ENCODE assay signal across 19 cellular contexts in the genomic region with DNA sequence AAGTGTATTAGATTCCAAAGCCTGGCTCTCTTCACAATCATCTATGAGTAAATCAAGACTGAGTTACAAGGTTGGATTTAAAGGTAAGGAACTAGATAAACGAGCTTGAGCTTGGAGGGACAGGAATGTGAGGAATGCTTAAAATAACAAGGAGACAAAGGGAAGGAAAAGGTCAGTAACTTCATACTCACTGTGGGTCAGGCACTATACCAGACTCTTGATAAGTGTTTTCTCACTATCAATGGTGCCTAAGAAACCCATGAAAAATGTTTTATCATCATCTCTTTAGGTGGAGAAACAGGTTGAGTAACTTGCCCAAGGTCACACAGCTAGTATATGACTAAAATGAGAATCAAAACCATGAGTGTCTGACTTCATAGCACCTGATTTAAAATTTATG.
DNase-seq lines count a peak whose midpoint lies in the region; ATAC-seq and TF ChIP-seq lines count a peak whose summit lies in the region.
"Had no signal": no experiment of that assay in that cellular context is flagged by ENCODE, and none has a peak within 500 bp of the region (broad histone marks: within the 10 kb centered on the region; RNA-seq: fewer than 3 reads in every experiment).

No MANE protein-coding gene starts in this region.

- no peaks in the 10 kb centered on the region; the same call in 1 of the 2 replicates for H3K9me1 ChIP-seq in IMR-90 (ENCODE audit: insufficient read depth, low read length)

- no peak overlapping the region for H3K14ac ChIP-seq in IMR-90 (replicated peaks; ENCODE audit: low read depth, low read length)

- CTCF ChIA-PET in IMR-90 (lab: Yijun Ruan, JAX) = no interaction called here

- no peak overlapping the region for H3K23ac ChIP-seq in IMR-90 (ENCODE audit: low read depth, low read length)

- no peak for TF ChIP-seq POLR2A in IMR-90 (IDR thresholded peaks at IDR 0.05; ENCODE audit: low read depth, low read length)

- H3K9ac ChIP-seq in IMR-90 (ENCODE audit: low read depth, low read length) = no peak overlapping the region

- no peak overlapping the region for H2BK20ac ChIP-seq in IMR-90 (ENCODE audit: low read depth, low read length)

- H3K18ac ChIP-seq in IMR-90 (ENCODE audit: low read depth, low read length) = no peak overlapping the region

- in situ Hi-C loops in Caki2 (cut with HindIII; ENCODE audit: low pct_unique_long_range_greater_than_20kb, low sequenced_read_pairs) (no loop called here), IMR-90 (cut with MboI; ENCODE audit: low sequenced_read_pairs) (no loop called here)

- no peak overlapping the region for H2AFZ ChIP-seq in IMR-90 (replicated peaks; ENCODE audit: low read length, poor library complexity)

- no peak for TF ChIP-seq RAD21 in IMR-90 (IDR thresholded peaks at IDR 0.05; ENCODE audit: low read length)

- no peaks in the 10 kb centered on the region for H4K20me1 ChIP-seq in IMR-90 (ENCODE audit: insufficient read depth, low read length)

- H3K36me3 ChIP-seq in IMR-90 (ENCODE audit: control insufficient read depth, insufficient read depth, low read length) = peaks cover 6% of the 10 kb centered on the region; the same call in 1 of the 2 replicates
- H3K36me3 ChIP-seq: vagina had no signal

- POLR2A ChIA-PET in IMR-90 (lab: Charles Lee; ENCODE audit: unreplicated experiment) = no interaction called here

- no peak overlapping the region for H3K27ac ChIP-seq in IMR-90 (ENCODE audit: insufficient read depth, low read length)
- H3K27ac ChIP-seq: right lobe of liver, vagina had no signal

- ATAC-seq in IMR-90 (ENCODE audit: low read depth) (no peak), HG03139 (IDR thresholded peaks at IDR 0.05; ENCODE audit: unreplicated experiment) (no peak)
- ATAC-seq: CD8-positive, alpha-beta T cell; right lobe of liver had no signal

- H3K56ac ChIP-seq in IMR-90 (ENCODE audit: extremely low read depth, insufficient read depth, low read length) = no peak overlapping the region

- H3K27me3 ChIP-seq in IMR-90 (ENCODE audit: control insufficient read depth, insufficient read depth, low read length) = no peaks in the 10 kb centered on the region
- H3K27me3 ChIP-seq: right lobe of liver, vagina had no signal

- peaks cover 3 to 4% of the 10 kb centered on the region in 2 experiments; a peak in 2 of 4 replicates for H3K79me1 ChIP-seq in IMR-90 (ENCODE audit: low read depth in 1 of 2, low read length in 2 of 2)

- dilution Hi-C loops in IMR-90 (cut with HindIII; ENCODE audit: low sequenced_read_pairs, unreplicated experiment) = no loop called here

- no TSS peak for BruUV-seq in IMR-90 (replicated peaks; lab: Mats Ljungman, UMichigan)

- WGBS in IMR-90 (ENCODE audit: extremely low coverage in 2 of 2, insufficient read length in 1 of 2), 2 experiments = no CpG with 5 or more reads among the region's 1 CpG

- H2AK9ac ChIP-seq in IMR-90 (replicated peaks; ENCODE audit: low read depth, low read length, poor library complexity) = no peak overlapping the region

- H3K4ac ChIP-seq in IMR-90 (ENCODE audit: low read depth, low read length) = no peak overlapping the region

- no peak overlapping the region for H2BK5ac ChIP-seq in IMR-90 (ENCODE audit: low read depth, low read length, poor library complexity, severe bottlenecking)

- H4K5ac ChIP-seq in IMR-90 (ENCODE audit: low read depth, low read length) = no peak overlapping the region

- no peak overlapping the region for H2AK5ac ChIP-seq in IMR-90 (ENCODE audit: low read depth, low read length)

- H4K91ac ChIP-seq in IMR-90 (ENCODE audit: insufficient read depth, low read depth, low read length) = no peak overlapping the region

- H3K4me3 ChIP-seq in IMR-90 (ENCODE audit: insufficient read depth, low read depth, low read length) = no peak overlapping the region
- H3K4me3 ChIP-seq: right lobe of liver, vagina had no signal

- no peak for TF ChIP-seq CTCF in IMR-90 (conservative IDR thresholded peaks at IDR 0.05; ENCODE audit: low read depth, low read length)

- H2BK15ac ChIP-seq in IMR-90 (ENCODE audit: low read depth, low read length) = no peak overlapping the region

- no peak overlapping the region for H4K8ac ChIP-seq in IMR-90 (ENCODE audit: low read depth in 2 of 2, low read length in 2 of 2)

- H3K9me3 ChIP-seq in IMR-90 (ENCODE audit: control insufficient read depth, insufficient read depth, low read length) = no peaks in the 10 kb centered on the region
- H3K9me3 ChIP-seq: right lobe of liver, vagina had no signal

- H2BK120ac ChIP-seq in IMR-90 (ENCODE audit: low read depth, low read length) = no peak overlapping the region

- peaks cover 6% of the 10 kb centered on the region for H3K4me1 ChIP-seq in IMR-90 (ENCODE audit: control insufficient read depth, insufficient read depth, low read length)
- H3K4me1 ChIP-seq: right lobe of liver, vagina had no signal

- DNase-seq in Caki2 (ENCODE audit: low read depth) = peak; percentile 88
- peak; percentile 4 for DNase-seq in IMR-90
- DNase-seq in dermis blood vessel endothelial cell = peak; percentile 18
- DNase-seq in kidney glomerular epithelial cell (lab: John Stamatoyannopoulos, UW) = peak; percentile 94
- no peak for DNase-seq in activated CD4-positive, alpha-beta T cell treated with anti-CD3 and anti-CD28 coated beads, Interleukin-2, amount 50 U/mL, for 48 hours
- no peak for DNase-seq in NCI-H1048 (lab: John Stamatoyannopoulos, UW)
- DNase-seq in T-helper 2 cell = no peak
- DNase-seq: activated CD4-positive, alpha-beta T cell treated with anti-CD3 and anti-CD28 coated beads, Interleukin-2, amount 10 ng/mL, durations not matched to agents 24 days and 14 days; activated naive CD4-positive, alpha-beta T cell treated with anti-CD3 and anti-CD28 coated beads for 36 hours; activated T-cell treated with anti-CD3 and anti-CD28 coated beads for 4 hours; CD8-positive, alpha-beta T cell; GOT3; Karpas-422; NCI-H1417; NCI-H774; nucleus accumbens; right lobe of liver had no signal

- intact Hi-C loops in IMR-90 (cut with micrococcal nuclease) = no loop called here

- no peak overlapping the region for H3K4me2 ChIP-seq in IMR-90 (ENCODE audit: low read depth, low read length)

TF ChIP-seq in IMR-90, 13 proteins besides CTCF, POLR2A, EP300 and RAD21:
- TF ChIP-seq, protein P1, sequence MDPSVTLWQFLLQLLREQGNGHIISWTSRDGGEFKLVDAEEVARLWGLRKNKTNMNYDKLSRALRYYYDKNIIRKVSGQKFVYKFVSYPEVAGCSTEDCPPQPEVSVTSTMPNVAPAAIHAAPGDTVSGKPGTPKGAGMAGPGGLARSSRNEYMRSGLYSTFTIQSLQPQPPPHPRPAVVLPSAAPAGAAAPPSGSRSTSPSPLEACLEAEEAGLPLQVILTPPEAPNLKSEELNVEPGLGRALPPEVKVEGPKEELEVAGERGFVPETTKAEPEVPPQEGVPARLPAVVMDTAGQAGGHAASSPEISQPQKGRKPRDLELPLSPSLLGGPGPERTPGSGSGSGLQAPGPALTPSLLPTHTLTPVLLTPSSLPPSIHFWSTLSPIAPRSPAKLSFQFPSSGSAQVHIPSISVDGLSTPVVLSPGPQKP (IDR thresholded peaks at IDR 0.05; ENCODE audit: borderline replicate concordance, low read depth, low read length) = no peak
- TF ChIP-seq MXI1 (IDR thresholded peaks at IDR 0.05; ENCODE audit: borderline replicate concordance, low read depth, low read length) (no peak), NFE2L2 (IDR thresholded peaks at IDR 0.05; ENCODE audit: low read depth, low read length) (no peak), RCOR1 (IDR thresholded peaks at IDR 0.05; ENCODE audit: insufficient replicate concordance, low read length) (no peak), CEBPB (IDR thresholded peaks at IDR 0.05; ENCODE audit: low read depth, low read length) (no peak), FOS (IDR thresholded peaks at IDR 0.05; ENCODE audit: low read depth, low read length) (no peak), MAZ (IDR thresholded peaks at IDR 0.05; ENCODE audit: borderline replicate concordance, low read depth, low read length) (no peak), SMC3 (IDR thresholded peaks at IDR 0.05; ENCODE audit: low read depth, low read length) (no peak), MAFK (IDR thresholded peaks at IDR 0.05; ENCODE audit: low read depth, low read length) (no peak)
- TF ChIP-seq, protein P2, sequence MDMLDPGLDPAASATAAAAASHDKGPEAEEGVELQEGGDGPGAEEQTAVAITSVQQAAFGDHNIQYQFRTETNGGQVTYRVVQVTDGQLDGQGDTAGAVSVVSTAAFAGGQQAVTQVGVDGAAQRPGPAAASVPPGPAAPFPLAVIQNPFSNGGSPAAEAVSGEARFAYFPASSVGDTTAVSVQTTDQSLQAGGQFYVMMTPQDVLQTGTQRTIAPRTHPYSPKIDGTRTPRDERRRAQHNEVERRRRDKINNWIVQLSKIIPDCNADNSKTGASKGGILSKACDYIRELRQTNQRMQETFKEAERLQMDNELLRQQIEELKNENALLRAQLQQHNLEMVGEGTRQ (IDR thresholded peaks at IDR 0.05; ENCODE audit: low read depth, low read length) = no peak

Comparison
In these comparisons a context has a peak if more than half of its experiments do, and no peak if none do; other contexts are left out.
1. DNase-seq: peak in Caki2 (single experiment), IMR-90 (single experiment), dermis blood vessel endothelial cell (single experiment) and kidney glomerular epithelial cell (single experiment); none in activated CD4-positive, alpha-beta T cell treated with anti-CD3 and anti-CD28 coated beads, Interleukin-2, amount 50 U/mL, for 48 hours (0 of 2), NCI-H1048 (single experiment) and T-helper 2 cell (0 of 5).